16 cellular contexts compared by ENCODE assay signal in genomic region chr7:70788276-70788675, GRCh38.
DNase-seq lines count a peak whose midpoint lies in the region; ATAC-seq and TF ChIP-seq lines count a peak whose summit lies in the region.
"Had no signal": no experiment of that assay in that cellular context is flagged by ENCODE, and none has a peak within 500 bp of the region (broad histone marks: within the 10 kb centered on the region; RNA-seq: fewer than 3 reads in every experiment).

No MANE protein-coding gene starts in this region.

- H3K4me3 ChIP-seq in DND-41 (ENCODE audit: low read depth in 1 of 2, low read length in 2 of 2) (no peak overlapping the region), neuronal stem cell (ENCODE audit: low read length in 2 of 2) (no peak overlapping the region)
- H3K4me3 ChIP-seq: heart right ventricle, sigmoid colon had no signal

- intact Hi-C loops in left colon (cut with DNase I, micrococcal nuclease): no loop called here

- H4K20me1 ChIP-seq in DND-41 (ENCODE audit: insufficient read depth, low read length): 0 out of 2 replicates have a peak, but pooled peaks cover 3% of the 10 kb centered on the region

- H2AK5ac ChIP-seq in neuronal stem cell (ENCODE audit: low read depth, low read length): no peak overlapping the region

- no CpG with 5 or more reads among the region's 7 CpGs for WGBS in neuronal stem cell (ENCODE audit: extremely low coverage in 2 of 2, insufficient read length in 2 of 2, insufficient replicate concordance in 1 of 2), 2 donors

- H3K36me3 ChIP-seq in DND-41 (ENCODE audit: insufficient read depth, low read length) (peaks cover 97% of the 10 kb centered on the region), neuronal stem cell (replicated peaks in 1 of 2; ENCODE audit: control insufficient read depth in 2 of 2, insufficient read depth in 2 of 2, low read length in 2 of 2) (peaks cover 27 to 100% of the 10 kb centered on the region in 2 donors)

- no peaks in the 10 kb centered on the region for H3K9me3 ChIP-seq in DND-41 (ENCODE audit: insufficient read depth, low read length, severe bottlenecking)
- H3K9me3 ChIP-seq in neuronal stem cell (replicated peaks in 1 of 2; ENCODE audit: control insufficient read depth in 2 of 2, insufficient read depth in 1 of 2, low read depth in 1 of 2, low read length in 2 of 2): no peaks in the 10 kb centered on the region
- H3K9me3 ChIP-seq: heart right ventricle, sigmoid colon had no signal

- no peak overlapping the region for H4K91ac ChIP-seq in neuronal stem cell (ENCODE audit: low read depth, low read length, poor library complexity)

- H3K9ac ChIP-seq in DND-41 (ENCODE audit: low read depth, low read length): no peak overlapping the region
- H3K9ac ChIP-seq in neuronal stem cell (ENCODE audit: low read depth, low read length, poor library complexity): no peak overlapping the region

- H3K9me3 Mint-ChIP-seq in activated T-cell treated with anti-CD3 and anti-CD28 coated beads, Interleukin-2, amount 50 U/mL, for 4 hours: no peaks in the 10 kb centered on the region
- no peaks in the 10 kb centered on the region for H3K9me3 Mint-ChIP-seq in stimulated activated naive CD8-positive, alpha-beta T cell treated with anti-CD3 and anti-CD28 coated beads, Interleukin-15, amount 100 ng/mL, for 72 hours
- H3K9me3 Mint-ChIP-seq: nephron progenitor cell had no signal

- peak; percentile 50; the same call in 2 of the 3 replicates for ATAC-seq in DND-41 (ENCODE audit: insufficient read depth, low read depth)
- ATAC-seq in activated T-cell treated with anti-CD3 and anti-CD28 coated beads, Interleukin-2, amount 50 U/mL, for 4 hours: peak; percentile 60 to 84
- ATAC-seq in left colon: peak; percentile 53
- no peak for ATAC-seq in stimulated activated naive CD8-positive, alpha-beta T cell treated with anti-CD3 and anti-CD28 coated beads, Interleukin-15, amount 100 ng/mL, for 72 hours
- no peak for ATAC-seq in HG02642 (IDR thresholded peaks at IDR 0.05; ENCODE audit: poor library complexity, unreplicated experiment)
- ATAC-seq: heart right ventricle, left lobe of liver had no signal

- no peak overlapping the region for H3K23ac ChIP-seq in neuronal stem cell (ENCODE audit: low read depth, low read length, poor library complexity)

- H3K27ac Mint-ChIP-seq in stimulated activated naive CD8-positive, alpha-beta T cell treated with anti-CD3 and anti-CD28 coated beads, Interleukin-15, amount 100 ng/mL, for 72 hours: no peak overlapping the region
- H3K27ac Mint-ChIP-seq: CD14-positive monocyte had no signal

- H3K4me2 ChIP-seq in DND-41 (ENCODE audit: insufficient read depth, low read length) (no peak overlapping the region), neuronal stem cell (ENCODE audit: insufficient read depth, low read length, poor library complexity, severe bottlenecking) (no peak overlapping the region)

- no peak overlapping the region for H3K18ac ChIP-seq in neuronal stem cell (ENCODE audit: low read length)

- DNase-seq in DND-41: no peak
- DNase-seq in SK-N-DZ (ENCODE audit: low spot score): peak; percentile 17
- no peak for DNase-seq in activated T-cell treated with anti-CD3 and anti-CD28 coated beads, Interleukin-2, amount 50 U/mL, for 4 hours
- no peak for DNase-seq in left colon
- no peak for DNase-seq in stimulated activated naive CD8-positive, alpha-beta T cell treated with anti-CD3 and anti-CD28 coated beads, Interleukin-15, amount 100 ng/mL, for 72 hours
- no peak for DNase-seq in neuronal stem cell (ENCODE audit: low spot score)
- DNase-seq in superior temporal gyrus (ENCODE audit: extremely low spot score): no peak
- DNase-seq: erythroblast, heart right ventricle, NCI-H2029 treated with DMSO at 0.1 percent for 48 hours, nephron progenitor cell, SHP77 treated with DMSO at 0.1 percent for 48 hours, sigmoid colon had no signal

- no peak overlapping the region for H3K14ac ChIP-seq in neuronal stem cell (ENCODE audit: low read length)

- H2AFZ ChIP-seq in DND-41 (ENCODE audit: low read depth, low read length): no peak overlapping the region
- H2AFZ ChIP-seq in neuronal stem cell (ENCODE audit: low read length): no peak overlapping the region

- H3K4me1 ChIP-seq in DND-41 (ENCODE audit: insufficient read depth, low read length) (no peaks in the 10 kb centered on the region), neuronal stem cell (ENCODE audit: control insufficient read depth in 2 of 2, insufficient read depth in 1 of 2, low read depth in 1 of 2, low read length in 2 of 2) (no peaks in the 10 kb centered on the region)
- H3K4me1 ChIP-seq: heart right ventricle, sigmoid colon had no signal

- H3K79me1 ChIP-seq in neuronal stem cell (ENCODE audit: low read depth, low read length): no peaks in the 10 kb centered on the region

- no peak overlapping the region for H3K4me3 Mint-ChIP-seq in activated T-cell treated with anti-CD3 and anti-CD28 coated beads, Interleukin-2, amount 50 U/mL, for 4 hours
- no peak overlapping the region for H3K4me3 Mint-ChIP-seq in stimulated activated naive CD8-positive, alpha-beta T cell treated with anti-CD3 and anti-CD28 coated beads, Interleukin-15, amount 100 ng/mL, for 72 hours
- H3K4me3 Mint-ChIP-seq: CD14-positive monocyte, nephron progenitor cell had no signal

- H3K27me3 Mint-ChIP-seq in activated T-cell treated with anti-CD3 and anti-CD28 coated beads, Interleukin-2, amount 50 U/mL, for 4 hours (ENCODE audit: low read depth): no peaks in the 10 kb centered on the region
- H3K27me3 Mint-ChIP-seq in stimulated activated naive CD8-positive, alpha-beta T cell treated with anti-CD3 and anti-CD28 coated beads, Interleukin-15, amount 100 ng/mL, for 72 hours: no peaks in the 10 kb centered on the region

- H2BK15ac ChIP-seq in neuronal stem cell (ENCODE audit: low read length): no peak overlapping the region

- no peak overlapping the region for H2BK5ac ChIP-seq in neuronal stem cell (ENCODE audit: low read length)

- H2BK120ac ChIP-seq in neuronal stem cell (ENCODE audit: low read depth, low read length): no peak overlapping the region

- H4K8ac ChIP-seq in neuronal stem cell (ENCODE audit: low read depth, low read length): no peak overlapping the region

- H3K27ac ChIP-seq in DND-41 (ENCODE audit: low read length) (no peak overlapping the region), neuronal stem cell (replicated peaks; ENCODE audit: low read length) (no peak overlapping the region)
- H3K27ac ChIP-seq: heart right ventricle, sigmoid colon had no signal

- H3K79me2 ChIP-seq in DND-41 (ENCODE audit: insufficient read depth, low read length): no peaks in the 10 kb centered on the region

- peaks cover 9% of the 10 kb centered on the region for H3K36me3 Mint-ChIP-seq in activated T-cell treated with anti-CD3 and anti-CD28 coated beads, Interleukin-2, amount 50 U/mL, for 4 hours (ENCODE audit: insufficient read depth)

- H2BK12ac ChIP-seq in neuronal stem cell (ENCODE audit: low read length): no peak overlapping the region

- TF ChIP-seq CTCF in DND-41 (IDR thresholded peaks at IDR 0.05; ENCODE audit: borderline replicate concordance, extremely low read depth, low read length, poor library complexity, severe bottlenecking): no peak

- H3K4ac ChIP-seq in neuronal stem cell (ENCODE audit: low read length): no peak overlapping the region

- H3K4me1 Mint-ChIP-seq in activated T-cell treated with anti-CD3 and anti-CD28 coated beads, Interleukin-2, amount 50 U/mL, for 4 hours (ENCODE audit: low read depth): peaks cover 16% of the 10 kb centered on the region
- H3K4me1 Mint-ChIP-seq in stimulated activated naive CD8-positive, alpha-beta T cell treated with anti-CD3 and anti-CD28 coated beads, Interleukin-15, amount 100 ng/mL, for 72 hours: no peaks in the 10 kb centered on the region
- H3K4me1 Mint-ChIP-seq: CD14-positive monocyte, nephron progenitor cell had no signal

- H3K27me3 ChIP-seq in DND-41 (ENCODE audit: insufficient read depth, low read length, poor library complexity) (no peaks in the 10 kb centered on the region), neuronal stem cell (ENCODE audit: control insufficient read depth in 3 of 3, insufficient read depth in 3 of 3, low read depth in 1 of 3, low read length in 3 of 3) (no peaks in the 10 kb centered on the region)
- H3K27me3 ChIP-seq: heart right ventricle, sigmoid colon had no signal

Comparison
In these comparisons a context has a peak if more than half of its experiments do, and no peak if none do; other contexts are left out.
1. ATAC-seq: peak in DND-41 (single experiment), activated T-cell treated with anti-CD3 and anti-CD28 coated beads, Interleukin-2, amount 50 U/mL, for 4 hours (2 of 2) and left colon (single experiment); none in stimulated activated naive CD8-positive, alpha-beta T cell treated with anti-CD3 and anti-CD28 coated beads, Interleukin-15, amount 100 ng/mL, for 72 hours (single experiment) and HG02642 (single experiment).